ENCODE assay signal across 12 cellular contexts in genomic region chr5:149002053-149002452, GRCh38.
DNase-seq lines count a peak whose midpoint lies in the region; ATAC-seq and TF ChIP-seq lines count a peak whose summit lies in the region.
"Had no signal": no experiment of that assay in that cellular context is flagged by ENCODE, and none has a peak within 500 bp of the region (broad histone marks: within the 10 kb centered on the region; RNA-seq: fewer than 3 reads in every experiment).

No MANE protein-coding gene starts in this region.

- no peaks in the 10 kb centered on the region for H3K4me1 ChIP-seq in breast epithelium
- H3K4me1 ChIP-seq: thyroid gland had no signal

- peak; percentile 94 for DNase-seq in MCF 10A (ENCODE audit: unreplicated experiment)
- DNase-seq in breast epithelium (ENCODE audit: low spot score in 2 of 2) = no peak
- peak; percentile 99 for DNase-seq in brain microvascular endothelial cell
- DNase-seq in kidney epithelial cell (ENCODE audit: low read depth) = peak; percentile 99
- no peak for DNase-seq in HEK293T (ENCODE audit: extremely low spot score)
- DNase-seq in NCI-H128 (lab: John Stamatoyannopoulos, UW; ENCODE audit: unreplicated experiment) = no peak
- DNase-seq in UCSD-AML1 (lab: John Stamatoyannopoulos, UW; ENCODE audit: unreplicated experiment) = no peak
- DNase-seq: NCI-H526, small intestine had no signal

- H3K36me3 Mint-ChIP-seq in MCF 10A (ENCODE audit: insufficient read depth, unreplicated experiment) = no peaks in the 10 kb centered on the region

- no peaks in the 10 kb centered on the region for H3K9me3 Mint-ChIP-seq in MCF 10A (ENCODE audit: unreplicated experiment)

- H3K4me1 Mint-ChIP-seq in MCF 10A (ENCODE audit: insufficient read depth, unreplicated experiment) = peaks cover 60% of the 10 kb centered on the region
- H3K4me1 Mint-ChIP-seq: B cell had no signal

- H3K4me3 Mint-ChIP-seq in MCF 10A (ENCODE audit: unreplicated experiment) = peak overlapping the region; percentile 28
- H3K4me3 Mint-ChIP-seq: B cell had no signal

- POLR2A ChIA-PET in MCF 10A (lab: Yijun Ruan, JAX) (interaction anchor here (0.6 to 28.1 kb wide), 16 partner anchors 9 to 269 kb away, joined by 3 to 1127 read pairs (median 7); partner anchors contain the start of gene ADRB2), HEK293T (lab: Yijun Ruan, JAX) (no interaction called here)

- BruUV-seq in MCF 10A (replicated peaks; lab: Mats Ljungman, UMichigan) = no TSS peak

- H3K27ac ChIP-seq in breast epithelium (no peak overlapping the region), brain microvascular endothelial cell (peak overlapping the region; percentile 57)
- H3K27ac ChIP-seq: thyroid gland had no signal

- no peaks in the 10 kb centered on the region for H3K27me3 Mint-ChIP-seq in MCF 10A (ENCODE audit: insufficient read depth, unreplicated experiment)

- H3K36me3 ChIP-seq in breast epithelium (no peaks in the 10 kb centered on the region), brain microvascular endothelial cell (replicated peaks) (no peaks in the 10 kb centered on the region), kidney epithelial cell (ENCODE audit: control insufficient read depth, insufficient read depth, low read length) (no peaks in the 10 kb centered on the region)
- H3K36me3 ChIP-seq: thyroid gland had no signal

- in situ Hi-C loops in brain microvascular endothelial cell (cut with HindIII; ENCODE audit: low pct_ligation_motif_present, low sequenced_read_pairs) = no loop called here

- no peak for ATAC-seq in GM18511 (IDR thresholded peaks at IDR 0.05; ENCODE audit: unreplicated experiment)

- TF ChIP-seq POLR2A in breast epithelium (IDR thresholded peaks at IDR 0.05) = no peak

- no peaks in the 10 kb centered on the region for H3K9me3 ChIP-seq in breast epithelium
- H3K9me3 ChIP-seq: thyroid gland had no signal

- intact Hi-C loops in MCF 10A (cut with micrococcal nuclease) = loop anchor here (1.0 to 10.0 kb wide), 4 partner anchors 37 to 263 kb away; partner anchors contain the start of gene ADRB2
- intact Hi-C loops in breast epithelium (cut with DNase I; ENCODE audit: low total_unique reads) = no loop called here

- peak overlapping the region; percentile 50 for H3K27ac Mint-ChIP-seq in MCF 10A (ENCODE audit: low read depth, unreplicated experiment)
- H3K27ac Mint-ChIP-seq: B cell had no signal

- no peak for TF ChIP-seq CTCF in MCF 10A (IDR thresholded peaks at IDR 0.05; ENCODE audit: unreplicated experiment)
- no peak for TF ChIP-seq CTCF in breast epithelium (IDR thresholded peaks at IDR 0.05)
- TF ChIP-seq CTCF in brain microvascular endothelial cell (IDR thresholded peaks at IDR 0.05; ENCODE audit: low read depth, low read length, missing control alignments) = no peak
- no peak for TF ChIP-seq CTCF in kidney epithelial cell (IDR thresholded peaks at IDR 0.05; ENCODE audit: insufficient read depth, low read length, poor library complexity, severe bottlenecking)

- CTCF ChIA-PET in MCF 10A (lab: Yijun Ruan, JAX) (interaction anchor here (0.6 to 38.9 kb wide), 27 partner anchors 8 to 822 kb away, joined by 3 to 1118 read pairs (median 5); partner anchors contain the start of genes ABLIM3 and ADRB2), HEK293T (lab: Yijun Ruan, JAX) (interaction anchor here (1.2 to 2.2 kb wide), 3 partner anchors 261 to 271 kb away, joined by 4 to 9 read pairs (median 4); no protein-coding TSS in a partner anchor)

- no peaks in the 10 kb centered on the region for H3K27me3 ChIP-seq in breast epithelium
- H3K27me3 ChIP-seq in brain microvascular endothelial cell (replicated peaks) = no peaks in the 10 kb centered on the region
- H3K27me3 ChIP-seq in kidney epithelial cell (ENCODE audit: control insufficient read depth, insufficient read depth, low read length) = peaks cover 2% of the 10 kb centered on the region
- H3K27me3 ChIP-seq: thyroid gland had no signal

- H3K4me3 ChIP-seq in breast epithelium (no peak overlapping the region), brain microvascular endothelial cell (ENCODE audit: low read depth, low read length) (no peak overlapping the region), kidney epithelial cell (ENCODE audit: low read depth, low read length) (no peak overlapping the region)
- H3K4me3 ChIP-seq: thyroid gland had no signal

TF ChIP-seq in HEK293T, 16 proteins besides CTCF, POLR2A, EP300 and RAD21:
- no peak for TF ChIP-seq L3MBTL2 (conservative IDR thresholded peaks at IDR 0.05)
- no peak for TF ChIP-seq NFRKB (IDR thresholded peaks at IDR 0.05)
- no peak for TF ChIP-seq CTBP1 (IDR thresholded peaks at IDR 0.05; ENCODE audit: borderline replicate concordance)
- TF ChIP-seq PKNOX1 (IDR thresholded peaks at IDR 0.05) = no peak
- TF ChIP-seq FOXK2 (IDR thresholded peaks at IDR 0.05) = no peak
- TF ChIP-seq ARNT (IDR thresholded peaks at IDR 0.05) = no peak
- no peak for TF ChIP-seq ZNF384 (IDR thresholded peaks at IDR 0.05)
- TF ChIP-seq HDGF (IDR thresholded peaks at IDR 0.05; ENCODE audit: borderline replicate concordance) = no peak
- no peak for TF ChIP-seq BHLHE40 (IDR thresholded peaks at IDR 0.05; ENCODE audit: borderline replicate concordance)
- no peak for TF ChIP-seq LEF1 (IDR thresholded peaks at IDR 0.05; ENCODE audit: borderline replicate concordance)

Comparison
In these comparisons a context has a peak if more than half of its experiments do, and no peak if none do; other contexts are left out.
1. DNase-seq: peak in MCF 10A (single experiment), brain microvascular endothelial cell (single experiment) and kidney epithelial cell (single experiment); none in breast epithelium (0 of 2), HEK293T (single experiment), NCI-H128 (single experiment) and UCSD-AML1 (single experiment).